21 cellular contexts compared by ENCODE assay signal in genomic region chr1:53929349-53929945, GRCh38. TPM values are rescaled to one million over a fixed set of nuclear protein-coding genes. Genes with fewer than 3 reads are reported as not detected.
DNase-seq lines count a peak whose midpoint lies in the region; ATAC-seq and TF ChIP-seq lines count a peak whose summit lies in the region.
"Had no signal": no experiment of that assay in that cellular context is flagged by ENCODE, and none has a peak within 500 bp of the region (broad histone marks: within the 10 kb centered on the region; RNA-seq: fewer than 3 reads in every experiment).

No MANE protein-coding gene starts in this region.

- intact Hi-C loops in activated CD4-positive, alpha-beta T cell treated with anti-CD3 and anti-CD28 coated beads for 36 hours (cut with DNase I, micrococcal nuclease) = no loop called here
- intact Hi-C loops in A673 (cut with micrococcal nuclease; ENCODE audit: unreplicated experiment) = no loop called here

- no peak overlapping the region for H2AFZ ChIP-seq in hepatocyte

- H3K9me3 Mint-ChIP-seq in activated CD4-positive, alpha-beta T cell treated with anti-CD3 and anti-CD28 coated beads for 36 hours (ENCODE audit: low read depth) = peaks cover under 1% of the 10 kb centered on the region
- H3K9me3 Mint-ChIP-seq in activated CD8-positive, alpha-beta T cell treated with anti-CD3 and anti-CD28 coated beads, Interleukin-2, amount 10 ng/mL, durations not matched to agents 7 days and 5 days (ENCODE audit: insufficient read depth) = peaks cover 11% of the 10 kb centered on the region

- H3K9me3 ChIP-seq in hepatocyte (ENCODE audit: low read depth) (peaks cover 9% of the 10 kb centered on the region), A673 (ENCODE audit: low read depth, low read length, poor library complexity, severe bottlenecking) (peaks cover 2% of the 10 kb centered on the region)

- TF ChIP-seq POLR2A in erythroblast (IDR thresholded peaks at IDR 0.05; ENCODE audit: low read length) = no peak

- no peak overlapping the region for H3K4me3 Mint-ChIP-seq in activated CD4-positive, alpha-beta T cell treated with anti-CD3 and anti-CD28 coated beads for 36 hours
- no peak overlapping the region for H3K4me3 Mint-ChIP-seq in activated CD8-positive, alpha-beta T cell treated with anti-CD3 and anti-CD28 coated beads, Interleukin-2, amount 10 ng/mL, durations not matched to agents 7 days and 5 days

- H3K36me3 ChIP-seq in hepatocyte (replicated peaks; ENCODE audit: insufficient read depth, low read depth) (no peaks in the 10 kb centered on the region), A673 (ENCODE audit: insufficient read depth, low read length, poor library complexity, severe bottlenecking) (peaks cover 15% of the 10 kb centered on the region)

- no peaks in the 10 kb centered on the region for H4K20me1 ChIP-seq in hepatocyte (ENCODE audit: insufficient read depth, poor library complexity, severe bottlenecking)

- no peaks in the 10 kb centered on the region for H3K27me3 ChIP-seq in hepatocyte
- H3K27me3 ChIP-seq in A673 (replicated peaks; ENCODE audit: insufficient read depth, low read depth, low read length, poor library complexity) = no peaks in the 10 kb centered on the region

- peak overlapping the region; percentile 58 for H3K27ac ChIP-seq in hepatocyte
- H3K27ac ChIP-seq in A673 (ENCODE audit: low read depth, low read length, poor library complexity, severe bottlenecking) = no peak overlapping the region
- H3K27ac ChIP-seq: 22Rv1, KMS-11 had no signal

- no peak overlapping the region for H3K4me2 ChIP-seq in hepatocyte
- H3K4me2 ChIP-seq: KMS-11, SK-N-SH had no signal

- CTCF ChIA-PET in activated CD4-positive, alpha-beta T cell treated with anti-CD3 and anti-CD28 coated beads for 36 hours (lab: Charles Lee) = interaction anchor here (0.7 kb wide), 1 partner anchor 30 kb away, joined by 4 read pairs; no protein-coding TSS in a partner anchor
- CTCF ChIA-PET in activated CD8-positive, alpha-beta T cell treated with anti-CD3 and anti-CD28 coated beads, Interleukin-2, amount 10 ng/mL, durations not matched to agents 7 days and 5 days (lab: Charles Lee) = interaction anchor here (1.6 kb wide), 1 partner anchor 20 kb away, joined by 6 read pairs; no protein-coding TSS in a partner anchor
- CTCF ChIA-PET in A673 (lab: Charles Lee) = no interaction called here

- H3K4me1 ChIP-seq in hepatocyte (ENCODE audit: insufficient read depth) (no peaks in the 10 kb centered on the region), A673 (ENCODE audit: insufficient read depth, low read length, poor library complexity, severe bottlenecking) (no peaks in the 10 kb centered on the region)

- peaks cover 23% of the 10 kb centered on the region for H3K36me3 Mint-ChIP-seq in activated CD4-positive, alpha-beta T cell treated with anti-CD3 and anti-CD28 coated beads for 36 hours (ENCODE audit: low read depth)
- peaks cover 70% of the 10 kb centered on the region for H3K36me3 Mint-ChIP-seq in activated CD8-positive, alpha-beta T cell treated with anti-CD3 and anti-CD28 coated beads, Interleukin-2, amount 10 ng/mL, durations not matched to agents 7 days and 5 days (ENCODE audit: low read depth)

- no peak for DNase-seq in activated CD4-positive, alpha-beta T cell treated with anti-CD3 and anti-CD28 coated beads for 36 hours
- DNase-seq in activated CD4-positive, alpha-beta T cell treated with anti-CD3 and anti-CD28 coated beads for 1 hour = no peak
- no peak for DNase-seq in activated CD8-positive, alpha-beta T cell treated with anti-CD3 and anti-CD28 coated beads, Interleukin-2, amount 10 ng/mL, durations not matched to agents 7 days and 5 days
- DNase-seq in hepatocyte (ENCODE audit: low spot score) = no peak
- DNase-seq in A673 (ENCODE audit: low spot score) = no peak
- no peak for DNase-seq in erythroblast (lab: John Stamatoyannopoulos, UW)
- DNase-seq: DMS 273 treated with DMSO at 0.1 percent for 48 hours, NCI-H1092, NCI-H146, NCI-H2081, NCI-H510A, SHP77 had no signal

- TF ChIP-seq CTCF in hepatocyte (IDR thresholded peaks at IDR 0.05; ENCODE audit: poor library complexity) (no peak), A673 (conservative IDR thresholded peaks at IDR 0.05; ENCODE audit: low read depth, low read length) (no peak)

- peak overlapping the region; percentile 35 for H3K27ac Mint-ChIP-seq in activated CD4-positive, alpha-beta T cell treated with anti-CD3 and anti-CD28 coated beads for 36 hours
- H3K27ac Mint-ChIP-seq in activated CD8-positive, alpha-beta T cell treated with anti-CD3 and anti-CD28 coated beads, Interleukin-2, amount 10 ng/mL, durations not matched to agents 7 days and 5 days = peak overlapping the region; percentile 9

- BruUV-seq in A673 (replicated peaks; lab: Mats Ljungman, UMichigan) = no TSS peak

- POLR2A ChIA-PET in activated CD4-positive, alpha-beta T cell treated with anti-CD3 and anti-CD28 coated beads for 36 hours (lab: Charles Lee) = no interaction called here
- POLR2A ChIA-PET in activated CD8-positive, alpha-beta T cell treated with anti-CD3 and anti-CD28 coated beads, Interleukin-2, amount 10 ng/mL, durations not matched to agents 7 days and 5 days (lab: Charles Lee) = interaction anchor here (0.8 kb wide), 1 partner anchor 40 kb away, joined by 3 read pairs; the partner anchor contains the start of gene YIPF1
- POLR2A ChIA-PET in A673 (lab: Charles Lee; ENCODE audit: low non-redundant PET) = no interaction called here

- no peak overlapping the region for H3K4me3 ChIP-seq in hepatocyte
- no peak overlapping the region for H3K4me3 ChIP-seq in A673 (ENCODE audit: low read depth, low read length, poor library complexity, severe bottlenecking)

- no peaks in the 10 kb centered on the region for H3K9me2 ChIP-seq in hepatocyte (replicated peaks; ENCODE audit: insufficient read depth)
- H3K9me2 ChIP-seq: SK-N-SH had no signal

- no peak for ATAC-seq in activated CD4-positive, alpha-beta T cell treated with anti-CD3 and anti-CD28 coated beads for 36 hours
- no peak for ATAC-seq in activated CD8-positive, alpha-beta T cell treated with anti-CD3 and anti-CD28 coated beads, Interleukin-2, amount 10 ng/mL, durations not matched to agents 7 days and 5 days
- ATAC-seq in HG02885 (IDR thresholded peaks at IDR 0.05; ENCODE audit: poor library complexity, unreplicated experiment) (no peak), GM18511 (IDR thresholded peaks at IDR 0.05; ENCODE audit: unreplicated experiment) (no peak)
- ATAC-seq: HepG2 had no signal

- H3K27me3 Mint-ChIP-seq in activated CD4-positive, alpha-beta T cell treated with anti-CD3 and anti-CD28 coated beads for 36 hours = no peaks in the 10 kb centered on the region
- H3K27me3 Mint-ChIP-seq in activated CD8-positive, alpha-beta T cell treated with anti-CD3 and anti-CD28 coated beads, Interleukin-2, amount 10 ng/mL, durations not matched to agents 7 days and 5 days (ENCODE audit: low read depth) = no peaks in the 10 kb centered on the region

- peaks cover 3% of the 10 kb centered on the region for H3K4me1 Mint-ChIP-seq in activated CD4-positive, alpha-beta T cell treated with anti-CD3 and anti-CD28 coated beads for 36 hours
- no peaks in the 10 kb centered on the region for H3K4me1 Mint-ChIP-seq in activated CD8-positive, alpha-beta T cell treated with anti-CD3 and anti-CD28 coated beads, Interleukin-2, amount 10 ng/mL, durations not matched to agents 7 days and 5 days (ENCODE audit: low read depth)

- peaks cover 3% of the 10 kb centered on the region for H3K79me2 ChIP-seq in hepatocyte

- 61% methylated on average over 2 of the region's 2 CpGs for WGBS in hepatocyte (ENCODE audit: low lambda C conversion rate, missing lambda C conversion rate)

RNA-seq across cellular contexts. Expression of gene IFT25, which starts 16.1 kb away (rescaled TPM):
- total RNA-seq in activated CD4-positive, alpha-beta T cell treated with anti-CD3 and anti-CD28 coated beads for 36 hours = 10 to 100 TPM; 56.6 to 62.0 TPM
- 10 to 100 TPM; 83.1 to 87.1 TPM for total RNA-seq in activated CD8-positive, alpha-beta T cell treated with anti-CD3 and anti-CD28 coated beads, Interleukin-2, amount 10 ng/mL, durations not matched to agents 7 days and 5 days
- total RNA-seq in hepatocyte = 27.4 and 28.0 TPM in 2 replicates
- polyA plus RNA-seq in hepatocyte = 69.0 and 69.2 TPM in 2 replicates
- 34.7 and 41.0 TPM in 2 replicates for total RNA-seq in A673 (2021)

RNA-seq across cellular contexts. Expression of gene LRRC42, which starts 16.7 kb away (rescaled TPM):
- 10 to 100 TPM; 25.4 to 31.3 TPM for total RNA-seq in activated CD4-positive, alpha-beta T cell treated with anti-CD3 and anti-CD28 coated beads for 36 hours
- total RNA-seq in activated CD8-positive, alpha-beta T cell treated with anti-CD3 and anti-CD28 coated beads, Interleukin-2, amount 10 ng/mL, durations not matched to agents 7 days and 5 days = 10 to 100 TPM; 26.3 to 26.8 TPM
- total RNA-seq in hepatocyte (56.6 and 64.4 TPM in 2 replicates), A673 (2021) (25.7 and 25.8 TPM in 2 replicates)
- 58.2 and 62.7 TPM in 2 replicates for polyA plus RNA-seq in hepatocyte

RNA-seq across cellular contexts. Expression of gene DIO1, which starts 35.5 kb away (rescaled TPM):
- total RNA-seq in activated CD4-positive, alpha-beta T cell treated with anti-CD3 and anti-CD28 coated beads for 36 hours = not detected
- not detected for total RNA-seq in activated CD8-positive, alpha-beta T cell treated with anti-CD3 and anti-CD28 coated beads, Interleukin-2, amount 10 ng/mL, durations not matched to agents 7 days and 5 days
- 28.7 and 31.2 TPM in 2 replicates for total RNA-seq in hepatocyte
- polyA plus RNA-seq in hepatocyte = 12.4 and 24.2 TPM in 2 replicates
- not detected in 2 replicates for total RNA-seq in A673 (2021)
- total RNA-seq: H4, MCF 10A had no signal
- polyA plus RNA-seq: BJ, SK-N-SH had no signal

RNA-seq across cellular contexts. Expression of gene YIPF1, which starts 39.9 kb away (rescaled TPM):
- 10 to 100 TPM; 19.0 to 24.4 TPM for total RNA-seq in activated CD4-positive, alpha-beta T cell treated with anti-CD3 and anti-CD28 coated beads for 36 hours
- total RNA-seq in activated CD8-positive, alpha-beta T cell treated with anti-CD3 and anti-CD28 coated beads, Interleukin-2, amount 10 ng/mL, durations not matched to agents 7 days and 5 days = 10 to 100 TPM; 14.9 to 16.3 TPM
- total RNA-seq in hepatocyte = 34.0 and 40.4 TPM in 2 replicates
- 27.7 and 29.6 TPM in 2 replicates for polyA plus RNA-seq in hepatocyte
- total RNA-seq in A673 (2021) = 7.8 and 8.5 TPM in 2 replicates

Comparison
In these comparisons a context has a peak if more than half of its experiments do, and no peak if none do; other contexts are left out.
1. RNA of gene DIO1, which starts 35.5 kb away (total RNA-seq): 28.7 to 31.2 TPM in hepatocyte; not detected in activated CD4-positive, alpha-beta T cell treated with anti-CD3 and anti-CD28 coated beads for 36 hours, not detected in activated CD8-positive, alpha-beta T cell treated with anti-CD3 and anti-CD28 coated beads, Interleukin-2, amount 10 ng/mL, durations not matched to agents 7 days and 5 days and not detected in A673; every median in the first group is over 10 times any median in the second.